ENCODE assay signal across 8 cellular contexts in genomic region chr11:129375731-129376657, GRCh38. TPM values are rescaled to one million over a fixed set of nuclear protein-coding genes. Genes with fewer than 3 reads are reported as not detected.
A peak's percentile ranks its signal among the peaks of the same experiment; 100 is the strongest.
DNase-seq lines count a peak whose midpoint lies in the region; ATAC-seq and TF ChIP-seq lines count a peak whose summit lies in the region.

BARX2 (plus strand) TSS chr11:129375848; CDS start chr11:129376036, 188 bp downstream.

- DNase-seq in Calu3: no peak
- peak; percentile 12 for DNase-seq in HK-2 (ENCODE audit: unreplicated experiment)
- no peak for DNase-seq in SHP77 (lab: John Stamatoyannopoulos, UW)

- peak within 1 kb of the TSS; percentile 65 for H3K4me3 Mint-ChIP-seq in Calu3 (ENCODE audit: low read depth, unreplicated experiment)

- no TSS peak for BruUV-seq in Calu3 (replicated peaks; lab: Mats Ljungman, UMichigan)

- peaks cover 0 to 41% of the 10 kb centered on the region in 2 donors for H3K4me1 ChIP-seq in muscle layer of duodenum (ENCODE audit: control insufficient read depth in 1 of 2, insufficient read depth in 2 of 2, low read length in 2 of 2)
- no peaks in the 10 kb centered on the region for H3K4me1 ChIP-seq in urinary bladder (ENCODE audit: insufficient read depth)

- H3K27ac Mint-ChIP-seq in Calu3 (ENCODE audit: unreplicated experiment): peak within 1 kb of the TSS; percentile 89

- H3K36me3 ChIP-seq in muscle layer of duodenum (ENCODE audit: control insufficient read depth in 1 of 2, insufficient read depth in 2 of 2, low read length in 2 of 2) (no peaks in the 10 kb centered on the region), urinary bladder (ENCODE audit: insufficient read depth) (no peaks in the 10 kb centered on the region)

- peaks cover 11% of the 10 kb centered on the region for H3K4me1 Mint-ChIP-seq in Calu3 (ENCODE audit: low read depth, unreplicated experiment)

- ATAC-seq in esophagus mucosa (peak; percentile 21), HG03095 (IDR thresholded peaks at IDR 0.05; ENCODE audit: unreplicated experiment) (no peak)

- H3K27me3 Mint-ChIP-seq in Calu3 (ENCODE audit: unreplicated experiment): no peaks in the 10 kb centered on the region

- H3K4me3 ChIP-seq in muscle layer of duodenum (ENCODE audit: low read depth in 1 of 2, low read length in 2 of 2): peak within 1 kb of the TSS; percentile 62 to 70
- peak within 1 kb of the TSS; percentile 26 for H3K4me3 ChIP-seq in urinary bladder (ENCODE audit: low read depth, low read length)

- H3K9me3 Mint-ChIP-seq in Calu3 (ENCODE audit: low read depth, unreplicated experiment): no peaks in the 10 kb centered on the region

- H3K27me3 ChIP-seq in muscle layer of duodenum (ENCODE audit: low read depth, low read length): peaks cover 54% of the 10 kb centered on the region

- peak within 1 kb of the TSS; percentile 57 for H3K27ac ChIP-seq in VCaP
- H3K27ac ChIP-seq in muscle layer of duodenum (ENCODE audit: low read length): peak within 1 kb of the TSS; percentile 83
- H3K27ac ChIP-seq in urinary bladder (ENCODE audit: low read depth): no peak within 1 kb of the TSS

- intact Hi-C loops in Calu3 (cut with micrococcal nuclease; ENCODE audit: unreplicated experiment): loop anchor here (5.0 kb wide), 1 partner anchor 276 kb away; no protein-coding TSS in a partner anchor

- H3K36me3 Mint-ChIP-seq in Calu3 (ENCODE audit: insufficient read depth, unreplicated experiment): peaks cover 91% of the 10 kb centered on the region

- CTCF ChIA-PET in Calu3 (lab: Charles Lee): interaction anchor here (0.6 to 2.4 kb wide), 12 partner anchors 8 to 1242 kb away, joined by 3 to 19 read pairs (median 5); no protein-coding TSS in a partner anchor

- H3K9me3 ChIP-seq in muscle layer of duodenum (ENCODE audit: control insufficient read depth in 1 of 2, low read length in 2 of 2): no peaks in the 10 kb centered on the region

- TF ChIP-seq CTCF in Calu3 (IDR thresholded peaks at IDR 0.05; ENCODE audit: unreplicated experiment) (no peak), VCaP (conservative IDR thresholded peaks at IDR 0.05) (peak; percentile 87)

- WGBS in urinary bladder: 2% methylated on average over 85 of the region's 85 CpGs

RNA-seq across cellular contexts. Expression of gene BARX2, which starts in this region (rescaled TPM):
- total RNA-seq in Calu3 (2022) (41.6 and 42.9 TPM in 2 replicates), esophagus mucosa (92.8 TPM), urinary bladder (0.53 TPM)
- polyA plus RNA-seq in urinary bladder: not detected

Comparison
In these comparisons a context has a peak if more than half of its experiments do, and no peak if none do; other contexts are left out.
1. RNA of gene BARX2 (total RNA-seq): 92.8 TPM in esophagus mucosa (single experiment) and 41.6 to 42.9 TPM in Calu3; 0.53 TPM in urinary bladder (single experiment); every median in the first group is over 10 times any median in the second.